ENCODE assay signal across 17 cellular contexts in genomic region chr2:212328129-212328528, GRCh38.
DNase-seq lines count a peak whose midpoint lies in the region; FAIRE-seq and TF ChIP-seq lines count a peak whose summit lies in the region.
"Had no signal": no experiment of that assay in that cellular context is flagged by ENCODE, and none has a peak within 500 bp of the region (broad histone marks: within the 10 kb centered on the region; RNA-seq: fewer than 3 reads in every experiment).

No MANE protein-coding gene starts in this region.

- H3K9me3 Mint-ChIP-seq in progenitor cell of endocrine pancreas (ENCODE audit: low read depth): peaks cover 4% of the 10 kb centered on the region

- peaks cover 10% of the 10 kb centered on the region for H3K4me1 Mint-ChIP-seq in progenitor cell of endocrine pancreas (ENCODE audit: low read depth)

- TF ChIP-seq CTCF in NB4 (IDR thresholded peaks at IDR 0.05; ENCODE audit: low read depth, low read length) (no peak), epithelial cell of proximal tubule (conservative IDR thresholded peaks at IDR 0.05; ENCODE audit: low read depth, low read length) (no peak), progenitor cell of endocrine pancreas (IDR thresholded peaks at IDR 0.05; ENCODE audit: unreplicated experiment) (no peak)

- peak overlapping the region; percentile 56 for H3K27ac Mint-ChIP-seq in progenitor cell of endocrine pancreas
- H3K27ac Mint-ChIP-seq: CD8-positive, alpha-beta T cell had no signal

- TF ChIP-seq POLR2A in NB4 (IDR thresholded peaks at IDR 0.05; ENCODE audit: extremely low read depth, insufficient read length): no peak

- no peak overlapping the region for H3K4me3 ChIP-seq in NB4 (ENCODE audit: low read depth, low read length)
- H3K4me3 ChIP-seq in epithelial cell of proximal tubule (ENCODE audit: low read depth, low read length): no peak overlapping the region
- H3K4me3 ChIP-seq: BLaER1, SJSA1 had no signal

- H3K4me3 Mint-ChIP-seq in progenitor cell of endocrine pancreas (ENCODE audit: low read depth): no peak overlapping the region
- H3K4me3 Mint-ChIP-seq: CD8-positive, alpha-beta T cell had no signal

- FAIRE-seq in HTR-8/SVneo (lab: Jason Lieb, UNC): no peak

- DNase-seq in HCEC 1CT (peak; percentile 7), NB4 (ENCODE audit: low read depth) (peak; percentile 9), epithelial cell of proximal tubule (ENCODE audit: low read depth) (peak; percentile 15), progenitor cell of endocrine pancreas (ENCODE audit: low spot score, unreplicated experiment) (no peak), SK-N-DZ (ENCODE audit: low spot score) (no peak), HTR-8/SVneo (ENCODE audit: insufficient read length, low spot score) (no peak), NCI-H774 (lab: John Stamatoyannopoulos, UW) (no peak)
- no peak for DNase-seq in stimulated activated CD4-positive, alpha-beta T cell treated with anti-CD3 and anti-CD28 coated beads, Interleukin-1b, Interleukin-23, amount 100 ng/mL, for 48 hours
- DNase-seq: CD8-positive, alpha-beta T cell; DMS79 treated with DMSO at 0.1 percent for 48 hours; IMR-90; Kasumi-1; NCI-H1436; NCI-H2029; NCI-H2171 had no signal

- H3K36me3 Mint-ChIP-seq in progenitor cell of endocrine pancreas (ENCODE audit: insufficient read depth): peaks cover 2% of the 10 kb centered on the region
- H3K36me3 Mint-ChIP-seq: CD8-positive, alpha-beta T cell had no signal

- no peaks in the 10 kb centered on the region for H3K27me3 Mint-ChIP-seq in progenitor cell of endocrine pancreas

Comparison
In these comparisons a context has a peak if more than half of its experiments do, and no peak if none do; other contexts are left out.
1. DNase-seq: peak in HCEC 1CT (single experiment), NB4 (single experiment) and epithelial cell of proximal tubule (single experiment); none in progenitor cell of endocrine pancreas (single experiment), SK-N-DZ (single experiment), HTR-8/SVneo (single experiment), stimulated activated CD4-positive, alpha-beta T cell treated with anti-CD3 and anti-CD28 coated beads, Interleukin-1b, Interleukin-23, amount 100 ng/mL, for 48 hours (single experiment) and NCI-H774 (single experiment).